In genomic region chr3:142568393-142569017, GRCh38 we compare ENCODE assay signal across 15 cellular contexts. TPM values are rescaled to one million over a fixed set of nuclear protein-coding genes. Genes with fewer than 3 reads are reported as not detected.
DNase-seq lines count a peak whose midpoint lies in the region; ATAC-seq, FAIRE-seq and TF ChIP-seq lines count a peak whose summit lies in the region.
"Had no signal": no experiment of that assay in that cellular context is flagged by ENCODE, and none has a peak within 500 bp of the region (broad histone marks: within the 10 kb centered on the region; RNA-seq: fewer than 3 reads in every experiment).

No MANE protein-coding gene starts in this region.

- CTCF ChIA-PET in HepG2 (lab: Yijun Ruan, JAX; ENCODE audit: low intra/inter-chr PET ratio, low total read pairs) (no interaction called here), WTC11 (lab: Charles Lee) (no interaction called here)

- H3K27me3 ChIP-seq in HepG2 (ENCODE audit: control insufficient read depth in 1 of 2, insufficient read depth in 2 of 2, low read length in 2 of 2), result no peaks in the 10 kb centered on the region
- no peaks in the 10 kb centered on the region for H3K27me3 ChIP-seq in right lobe of liver
- H3K27me3 ChIP-seq in effector memory CD4-positive, alpha-beta T cell (replicated peaks; ENCODE audit: control insufficient read depth, insufficient read depth, low read length, poor library complexity, severe bottlenecking), result no peaks in the 10 kb centered on the region
- H3K27me3 ChIP-seq: SJSA1 had no signal

- H3K27ac ChIP-seq in HepG2 (ENCODE audit: extremely low read length, insufficient read depth, low read length) (no peak overlapping the region), right lobe of liver (no peak overlapping the region)
- H3K27ac ChIP-seq in effector memory CD4-positive, alpha-beta T cell (ENCODE audit: insufficient read depth, low read length, poor library complexity, severe bottlenecking), result no peak overlapping the region
- H3K27ac ChIP-seq: C4-2B, SJSA1 had no signal

- H3K4me3 Mint-ChIP-seq in WTC11, result peak overlapping the region; percentile 45
- no peak overlapping the region for H3K4me3 Mint-ChIP-seq in activated T-helper 17 cell treated with anti-CD3 and anti-CD28 coated beads, Interleukin-2, amount 50 U/mL, for 72 hours

- no peak overlapping the region for H3K9ac ChIP-seq in HepG2 (ENCODE audit: insufficient read depth, low read depth, low read length)

- no peaks in the 10 kb centered on the region for H3K79me2 ChIP-seq in HepG2 (ENCODE audit: insufficient read depth, low read length)

- H3K9me3 ChIP-seq in HepG2 (ENCODE audit: low read length), result no peaks in the 10 kb centered on the region
- no peaks in the 10 kb centered on the region for H3K9me3 ChIP-seq in right lobe of liver
- no peaks in the 10 kb centered on the region for H3K9me3 ChIP-seq in effector memory CD4-positive, alpha-beta T cell (ENCODE audit: control insufficient read depth, low read length)
- H3K9me3 ChIP-seq: SJSA1 had no signal

- POLR2A ChIA-PET in HepG2 (lab: Yijun Ruan, JAX), result no interaction called here
- POLR2A ChIA-PET in WTC11 (lab: Charles Lee), result interaction anchor here (0.5 to 0.9 kb wide), 2 partner anchors 10 to 164 kb away, joined by 4 read pairs; partner anchors contain the start of gene ATR

- H3K36me3 ChIP-seq in HepG2 (replicated peaks in 1 of 2; ENCODE audit: control insufficient read depth in 1 of 2, insufficient read depth in 2 of 2, low read length in 2 of 2) (peaks cover 0 to 4% of the 10 kb centered on the region in 2 experiments; a peak in 2 of 5 replicates), right lobe of liver (peaks cover 0 to 17% (median 2%) of the 10 kb centered on the region in 4 donors)
- peaks cover 10% of the 10 kb centered on the region for H3K36me3 ChIP-seq in effector memory CD4-positive, alpha-beta T cell (ENCODE audit: control insufficient read depth, insufficient read depth, low read length)

- intact Hi-C loops in HepG2 (cut with micrococcal nuclease; ENCODE audit: unreplicated experiment), result no loop called here
- intact Hi-C loops in right lobe of liver (cut with DNase I), result no loop called here

- no peaks in the 10 kb centered on the region for H4K20me1 ChIP-seq in HepG2 (ENCODE audit: insufficient read depth, low read length)

- no peak overlapping the region for H3K27ac Mint-ChIP-seq in WTC11
- no peak overlapping the region for H3K27ac Mint-ChIP-seq in activated T-helper 17 cell treated with anti-CD3 and anti-CD28 coated beads, Interleukin-2, amount 50 U/mL, for 72 hours

- H3K4me1 Mint-ChIP-seq in WTC11, result no peaks in the 10 kb centered on the region
- peaks cover 4% of the 10 kb centered on the region for H3K4me1 Mint-ChIP-seq in activated T-helper 17 cell treated with anti-CD3 and anti-CD28 coated beads, Interleukin-2, amount 50 U/mL, for 72 hours

- H2AFZ ChIP-seq in HepG2 (ENCODE audit: low read length), result no peak overlapping the region

- no peak overlapping the region for H3K4me2 ChIP-seq in HepG2 (ENCODE audit: low read depth, low read length)

- peaks cover 12% of the 10 kb centered on the region for H3K4me1 ChIP-seq in HepG2 (ENCODE audit: insufficient read depth, low read length)
- H3K4me1 ChIP-seq in right lobe of liver, result no peaks in the 10 kb centered on the region
- H3K4me1 ChIP-seq in effector memory CD4-positive, alpha-beta T cell (ENCODE audit: control insufficient read depth, insufficient read depth, low read length, poor library complexity, severe bottlenecking), result no peaks in the 10 kb centered on the region

- in situ Hi-C loops in HepG2 (cut with HindIII; ENCODE audit: extremely low pct_ligation_motif_present, low pct_unique_long_range_greater_than_20kb), result no loop called here

- H3K9me3 Mint-ChIP-seq in WTC11, result no peaks in the 10 kb centered on the region
- no peaks in the 10 kb centered on the region for H3K9me3 Mint-ChIP-seq in activated T-helper 17 cell treated with anti-CD3 and anti-CD28 coated beads, Interleukin-2, amount 50 U/mL, for 72 hours

- peaks cover 4% of the 10 kb centered on the region; the same call in 1 of the 2 replicates for H3K36me3 Mint-ChIP-seq in WTC11
- H3K36me3 Mint-ChIP-seq in activated T-helper 17 cell treated with anti-CD3 and anti-CD28 coated beads, Interleukin-2, amount 50 U/mL, for 72 hours (ENCODE audit: low read depth), result peaks cover 46% of the 10 kb centered on the region

- ATAC-seq in HepG2 (peak; percentile 53), right lobe of liver (no peak), WTC11 (peak; percentile 99), HG03135 (IDR thresholded peaks at IDR 0.05; ENCODE audit: unreplicated experiment) (no peak)
- ATAC-seq in activated T-helper 17 cell treated with anti-CD3 and anti-CD28 coated beads, Interleukin-2, amount 50 U/mL, for 72 hours (replicated peaks), result no peak

- H3K4me3 ChIP-seq in HepG2 (replicated peaks in 1 of 3; ENCODE audit: insufficient read depth in 1 of 3, low read depth in 2 of 3, low read length in 3 of 3) (no peak overlapping the region), right lobe of liver (no peak overlapping the region)
- H3K4me3 ChIP-seq in effector memory CD4-positive, alpha-beta T cell (ENCODE audit: insufficient read depth, low read depth, low read length, poor library complexity, severe bottlenecking), result no peak overlapping the region
- H3K4me3 ChIP-seq: SJSA1 had no signal

- BruUV-seq in HepG2 (replicated peaks; lab: Mats Ljungman, UMichigan), result no TSS peak

- no peak for TF ChIP-seq RAD21 in HepG2 (CRISPR knock-in tag; IDR thresholded peaks at IDR 0.05)

- 98% methylated on average over 10 of the region's 21 CpGs for WGBS in HepG2 (ENCODE audit: low lambda C conversion rate)
- WGBS in right lobe of liver (ENCODE audit: insufficient coverage, low coverage, low lambda C conversion rate, missing lambda C conversion rate), result 96% methylated on average over 5 of the region's 21 CpGs

- DNase-seq in HepG2 (ENCODE audit: low spot score) (no peak), right lobe of liver (no peak), WTC11 (ENCODE audit: low spot score) (peak; percentile 85), islet precursor cell (peak; percentile 66), NCI-H2107 treated with DMSO at 0.1 percent for 48 hours (lab: John Stamatoyannopoulos, UW; ENCODE audit: unreplicated experiment) (no peak)
- DNase-seq in effector memory CD4-positive, alpha-beta T cell, result no peak
- DNase-seq: COR-L47, NCI-H1436 treated with DMSO at 0.1 percent for 48 hours, NCI-H2107 had no signal

- TF ChIP-seq CTCF in HepG2 (CRISPR knock-in tag; IDR thresholded peaks at IDR 0.05) (no peak), right lobe of liver (IDR thresholded peaks at IDR 0.05) (no peak), WTC11 (IDR thresholded peaks at IDR 0.05) (no peak)

- H3K27me3 Mint-ChIP-seq in WTC11 (ENCODE audit: low read depth), result no peaks in the 10 kb centered on the region
- no peaks in the 10 kb centered on the region for H3K27me3 Mint-ChIP-seq in activated T-helper 17 cell treated with anti-CD3 and anti-CD28 coated beads, Interleukin-2, amount 50 U/mL, for 72 hours

- FAIRE-seq in HepG2 (lab: Jason Lieb, UNC), result no peak
- FAIRE-seq: A204.1, H54 had no signal

- no peak for TF ChIP-seq EP300 in HepG2 (IDR thresholded peaks at IDR 0.05; ENCODE audit: low read depth in 2 of 2, low read length in 2 of 2)
- TF ChIP-seq EP300 in HepG2 (CRISPR knock-in tag; IDR thresholded peaks at IDR 0.05; ENCODE audit: borderline replicate concordance), result no peak

- TF ChIP-seq POLR2A in HepG2 (IDR thresholded peaks at IDR 0.05; ENCODE audit: insufficient read depth in 1 of 2, low read depth in 2 of 2, low read length in 2 of 2), result no peak
- TF ChIP-seq POLR2A in right lobe of liver (IDR thresholded peaks at IDR 0.05), result no peak

RNA-seq across cellular contexts. Expression of gene ATR, which starts 10.0 kb away (rescaled TPM):
- total RNA-seq in HepG2 (2016; rRNA removed; fragmentation: Illumina TruSeq; extraction: Trizol), result 17.0 and 21.7 TPM in 2 replicates
- total RNA-seq in HepG2 (2016; cell fraction: cytosol; rRNA removed; fragmentation: Illumina TruSeq; extraction: Trizol; ENCODE audit: low read depth), result 3.3 and 4.6 TPM in 2 replicates
- total RNA-seq in HepG2 (2016; cell fraction: insoluble cytoplasmic fraction; rRNA removed; fragmentation: Illumina TruSeq; extraction: Trizol), result 16.0 and 21.3 TPM in 2 replicates
- total RNA-seq in HepG2 (2016; cell fraction: membrane; rRNA removed; fragmentation: Illumina TruSeq; extraction: Trizol), result 5.3 and 6.0 TPM in 2 replicates
- total RNA-seq in HepG2 (2016; cell fraction: nucleus; rRNA removed; fragmentation: Illumina TruSeq; extraction: Trizol), result 32.5 and 33.4 TPM in 2 replicates
- 5.4 and 6.6 TPM in 2 replicates for polyA plus RNA-seq in HepG2 (2011; rRNA removed)
- 1.7 and 3.5 TPM in 2 replicates for polyA plus RNA-seq in HepG2 (2011; cell fraction: cytosol; rRNA removed)
- polyA plus RNA-seq in HepG2 (2011; cell fraction: nucleus; rRNA removed), result 7.2 and 8.3 TPM in 2 replicates
- polyA plus RNA-seq in HepG2 (2012), result 6.6 and 8.4 TPM in 2 replicates
- 1.3 TPM in 2 replicates for polyA plus RNA-seq in HepG2 (2016; cell fraction: cytosol; fragmentation: Illumina TruSeq; extraction: Trizol; ENCODE audit: low read depth)
- 12.9 and 13.9 TPM in 2 replicates for polyA plus RNA-seq in HepG2 (2016; cell fraction: insoluble cytoplasmic fraction; fragmentation: Illumina TruSeq; extraction: Trizol; ENCODE audit: low read depth)
- 1.6 and 1.9 TPM in 2 replicates for polyA plus RNA-seq in HepG2 (2016; cell fraction: membrane; fragmentation: Illumina TruSeq; extraction: Trizol; ENCODE audit: low read depth)
- polyA plus RNA-seq in HepG2 (2016; cell fraction: nucleus; fragmentation: Illumina TruSeq; extraction: Trizol; ENCODE audit: insufficient read depth, low read depth), result 24.5 and 26.4 TPM in 2 replicates
- 6.9 and 27.7 TPM in 2 replicates for polyA minus RNA-seq in HepG2 (2011; rRNA and poly(A)+ RNA removed; ENCODE audit: low replicate concordance)
- 6.3 and 7.6 TPM in 2 replicates for polyA minus RNA-seq in HepG2 (2011; cell fraction: cytosol; rRNA and poly(A)+ RNA removed)
- 32.3 and 42.5 TPM in 2 replicates for polyA minus RNA-seq in HepG2 (2011; cell fraction: nucleus; rRNA and poly(A)+ RNA removed)
- total RNA-seq in right lobe of liver, result 10 to 100 TPM in 5 of 6 experiments, 1 to 10 TPM in 1; 8.0 to 26.9 (median 15.7) TPM
- 22.9 to 26.7 TPM (median 24.2 TPM) in 3 replicates for total RNA-seq in WTC11 (2021)
- 10 to 100 TPM; 22.6 to 42.6 TPM for total RNA-seq in activated T-helper 17 cell treated with anti-CD3 and anti-CD28 coated beads, Interleukin-2, amount 50 U/mL, for 72 hours

RNA-seq across cellular contexts. Expression of gene PLS1, which starts 27.7 kb away (rescaled TPM):
- 21.1 and 34.1 TPM in 2 replicates for total RNA-seq in HepG2 (2016; rRNA removed; fragmentation: Illumina TruSeq; extraction: Trizol)
- total RNA-seq in HepG2 (2016; cell fraction: cytosol; rRNA removed; fragmentation: Illumina TruSeq; extraction: Trizol; ENCODE audit: low read depth), result 4.4 and 7.7 TPM in 2 replicates
- total RNA-seq in HepG2 (2016; cell fraction: insoluble cytoplasmic fraction; rRNA removed; fragmentation: Illumina TruSeq; extraction: Trizol), result 19.5 and 33.3 TPM in 2 replicates
- 5.7 and 6.6 TPM in 2 replicates for total RNA-seq in HepG2 (2016; cell fraction: membrane; rRNA removed; fragmentation: Illumina TruSeq; extraction: Trizol)
- total RNA-seq in HepG2 (2016; cell fraction: nucleus; rRNA removed; fragmentation: Illumina TruSeq; extraction: Trizol), result 13.8 and 14.5 TPM in 2 replicates
- polyA plus RNA-seq in HepG2 (2011; rRNA removed), result 8.3 and 11.2 TPM in 2 replicates
- polyA plus RNA-seq in HepG2 (2011; cell fraction: cytosol; rRNA removed), result 5.3 and 9.1 TPM in 2 replicates
- polyA plus RNA-seq in HepG2 (2011; cell fraction: nucleus; rRNA removed), result 2.6 and 3.8 TPM in 2 replicates
- 8.5 and 14.1 TPM in 2 replicates for polyA plus RNA-seq in HepG2 (2012)
- polyA plus RNA-seq in HepG2 (2016; cell fraction: cytosol; fragmentation: Illumina TruSeq; extraction: Trizol; ENCODE audit: low read depth), result 0.65 and 0.89 TPM in 2 replicates
- 18.7 and 20.7 TPM in 2 replicates for polyA plus RNA-seq in HepG2 (2016; cell fraction: insoluble cytoplasmic fraction; fragmentation: Illumina TruSeq; extraction: Trizol; ENCODE audit: low read depth)
- 1.8 TPM in 2 replicates for polyA plus RNA-seq in HepG2 (2016; cell fraction: membrane; fragmentation: Illumina TruSeq; extraction: Trizol; ENCODE audit: low read depth)
- 7.7 and 8.5 TPM in 2 replicates for polyA plus RNA-seq in HepG2 (2016; cell fraction: nucleus; fragmentation: Illumina TruSeq; extraction: Trizol; ENCODE audit: insufficient read depth, low read depth)
- polyA minus RNA-seq in HepG2 (2011; rRNA and poly(A)+ RNA removed; ENCODE audit: low replicate concordance), result 4.7 and 8.0 TPM in 2 replicates
- polyA minus RNA-seq in HepG2 (2011; cell fraction: cytosol; rRNA and poly(A)+ RNA removed), result 10.1 and 13.0 TPM in 2 replicates
- polyA minus RNA-seq in HepG2 (2011; cell fraction: nucleus; rRNA and poly(A)+ RNA removed), result 13.4 and 18.6 TPM in 2 replicates
- total RNA-seq in right lobe of liver, result 10 to 100 TPM; 13.0 to 30.5 (median 18.2) TPM
- total RNA-seq in WTC11 (2021), result 26.4 to 32.6 TPM (median 29.9 TPM) in 3 replicates
- 1 to 10 TPM; 1.5 to 5.4 TPM for total RNA-seq in activated T-helper 17 cell treated with anti-CD3 and anti-CD28 coated beads, Interleukin-2, amount 50 U/mL, for 72 hours

Comparison
In these comparisons a context has a peak if more than half of its experiments do, and no peak if none do; other contexts are left out.
1. ATAC-seq: peak in HepG2 (single experiment) and WTC11 (single experiment); none in right lobe of liver (0 of 4), activated T-helper 17 cell treated with anti-CD3 and anti-CD28 coated beads, Interleukin-2, amount 50 U/mL, for 72 hours (single experiment) and HG03135 (single experiment).
2. DNase-seq: peak in WTC11 (single experiment) and islet precursor cell (single experiment); none in HepG2 (single experiment), right lobe of liver (0 of 3), effector memory CD4-positive, alpha-beta T cell (0 of 3) and NCI-H2107 treated with DMSO at 0.1 percent for 48 hours (single experiment).